14 cellular contexts compared by ENCODE assay signal in genomic region chr3:180930526-180930925, GRCh38. TPM values are rescaled to one million over a fixed set of nuclear protein-coding genes. Genes with fewer than 3 reads are reported as not detected.
DNase-seq lines count a peak whose midpoint lies in the region; ATAC-seq and TF ChIP-seq lines count a peak whose summit lies in the region.
"Had no signal": no experiment of that assay in that cellular context is flagged by ENCODE, and none has a peak within 500 bp of the region (broad histone marks: within the 10 kb centered on the region; RNA-seq: fewer than 3 reads in every experiment).

No MANE protein-coding gene starts in this region.

- WGBS in IMR-90 (ENCODE audit: extremely low coverage in 2 of 2, insufficient read length in 1 of 2), 2 experiments: no CpG with 5 or more reads among the region's 4 CpGs
- 92 to 98% methylated on average over 2 to 4 of the region's 4 CpGs for WGBS in endodermal cell (ENCODE audit: insufficient coverage in 1 of 2, insufficient read length in 1 of 2), 2 experiments

- no peak for TF ChIP-seq POLR2A in IMR-90 (IDR thresholded peaks at IDR 0.05; ENCODE audit: low read depth, low read length)

- no peak overlapping the region for H3K4me2 ChIP-seq in IMR-90 (ENCODE audit: low read depth, low read length)

- intact Hi-C loops in IMR-90 (cut with micrococcal nuclease): loop anchor here (5.0 kb wide), 1 partner anchor 42 kb away; no protein-coding TSS in a partner anchor

- TF ChIP-seq CTCF in IMR-90 (conservative IDR thresholded peaks at IDR 0.05; ENCODE audit: low read depth, low read length): no peak
- TF ChIP-seq CTCF in endodermal cell (conservative IDR thresholded peaks at IDR 0.05): no peak

- H3K79me1 ChIP-seq in IMR-90 (ENCODE audit: low read depth in 1 of 2, low read length in 2 of 2): peaks cover 0 to 7% of the 10 kb centered on the region in 2 experiments; a peak in 2 of 4 replicates

- H3K4me1 ChIP-seq in IMR-90 (ENCODE audit: control insufficient read depth, insufficient read depth, low read length) (peaks cover 3% of the 10 kb centered on the region; the same call in 1 of the 2 replicates), endodermal cell (ENCODE audit: control insufficient read depth, insufficient read depth, low read length) (no peaks in the 10 kb centered on the region)

- peaks cover 35% of the 10 kb centered on the region for H3K36me3 Mint-ChIP-seq in stimulated activated naive CD8-positive, alpha-beta T cell treated with anti-CD3 and anti-CD28 coated beads, Interleukin-15, Interleukin-2, amounts not matched to agents 100 ng/mL and 50 ng/mL, for 24 hours (ENCODE audit: low read depth)
- peaks cover 16% of the 10 kb centered on the region for H3K36me3 Mint-ChIP-seq in effector memory CD8-positive, alpha-beta T cell (ENCODE audit: insufficient read depth)
- H3K36me3 Mint-ChIP-seq in endodermal cell (ENCODE audit: low read depth): peaks cover 31% of the 10 kb centered on the region

- H3K9ac ChIP-seq in IMR-90 (ENCODE audit: low read depth, low read length) (no peak overlapping the region), endodermal cell (ENCODE audit: extremely low read depth, low read length, poor library complexity, severe bottlenecking) (no peak overlapping the region)

- H3K27me3 ChIP-seq in IMR-90 (ENCODE audit: control insufficient read depth, insufficient read depth, low read length) (no peaks in the 10 kb centered on the region), endodermal cell (ENCODE audit: control insufficient read depth, insufficient read depth, low read length, poor library complexity, severe bottlenecking) (no peaks in the 10 kb centered on the region)

- no peak overlapping the region for H3K4ac ChIP-seq in IMR-90 (ENCODE audit: low read depth, low read length)

- no peak overlapping the region for H2BK20ac ChIP-seq in IMR-90 (ENCODE audit: low read depth, low read length)

- no peak overlapping the region for H3K56ac ChIP-seq in IMR-90 (ENCODE audit: extremely low read depth, insufficient read depth, low read length)

- no peak overlapping the region for H4K5ac ChIP-seq in IMR-90 (ENCODE audit: low read depth, low read length)

- H3K27me3 Mint-ChIP-seq in stimulated activated naive CD8-positive, alpha-beta T cell treated with anti-CD3 and anti-CD28 coated beads, Interleukin-15, Interleukin-2, amounts not matched to agents 100 ng/mL and 50 ng/mL, for 24 hours: no peaks in the 10 kb centered on the region
- no peaks in the 10 kb centered on the region for H3K27me3 Mint-ChIP-seq in stimulated activated naive CD8-positive, alpha-beta T cell treated with anti-CD3 and anti-CD28 coated beads, Interleukin-15, amount 100 ng/mL, for 72 hours
- no peaks in the 10 kb centered on the region for H3K27me3 Mint-ChIP-seq in effector memory CD8-positive, alpha-beta T cell
- H3K27me3 Mint-ChIP-seq in endodermal cell (ENCODE audit: insufficient read depth): no peaks in the 10 kb centered on the region
- H3K27me3 Mint-ChIP-seq: B cell had no signal

- H2AK5ac ChIP-seq in IMR-90 (ENCODE audit: low read depth, low read length): no peak overlapping the region

- no peak overlapping the region for H4K91ac ChIP-seq in IMR-90 (ENCODE audit: insufficient read depth, low read depth, low read length)

- H3K4me3 Mint-ChIP-seq in stimulated activated naive CD8-positive, alpha-beta T cell treated with anti-CD3 and anti-CD28 coated beads, Interleukin-15, Interleukin-2, amounts not matched to agents 100 ng/mL and 50 ng/mL, for 24 hours: no peak overlapping the region
- H3K4me3 Mint-ChIP-seq in stimulated activated naive CD8-positive, alpha-beta T cell treated with anti-CD3 and anti-CD28 coated beads, Interleukin-15, amount 100 ng/mL, for 72 hours: no peak overlapping the region
- peak overlapping the region; percentile 24 to 66 for H3K4me3 Mint-ChIP-seq in effector memory CD8-positive, alpha-beta T cell
- no peak overlapping the region for H3K4me3 Mint-ChIP-seq in endodermal cell
- H3K4me3 Mint-ChIP-seq: B cell; CD8-positive, alpha-beta T cell had no signal

- H3K36me3 ChIP-seq in IMR-90 (ENCODE audit: control insufficient read depth, insufficient read depth, low read length) (peaks cover 2% of the 10 kb centered on the region; the same call in 1 of the 2 replicates), endodermal cell (ENCODE audit: control insufficient read depth, insufficient read depth, low read length) (peaks cover 46% of the 10 kb centered on the region)

- H3K4me3 ChIP-seq in IMR-90 (ENCODE audit: insufficient read depth, low read depth, low read length) (no peak overlapping the region), endodermal cell (ENCODE audit: low read length) (no peak overlapping the region)

- no peak for DNase-seq in stimulated activated naive CD8-positive, alpha-beta T cell treated with anti-CD3 and anti-CD28 coated beads, Interleukin-15, amount 100 ng/mL, for 72 hours
- DNase-seq in IMR-90 (no peak), NCI-H146 (lab: John Stamatoyannopoulos, UW) (no peak), kidney tubule cell (ENCODE audit: low spot score) (no peak), endodermal cell (no peak)
- DNase-seq in effector memory CD8-positive, alpha-beta T cell: no peak
- DNase-seq: CD8-positive, alpha-beta T cell; DMS79 treated with DMSO at 0.1 percent for 48 hours; NCI-H187 treated with DMSO at 0.1 percent for 48 hours; NCI-H526 treated with DMSO at 0.1 percent for 48 hours; OCI-M1 had no signal

- peaks cover 64% of the 10 kb centered on the region for H4K20me1 ChIP-seq in IMR-90 (ENCODE audit: insufficient read depth, low read length)

- no peak overlapping the region for H3K23ac ChIP-seq in IMR-90 (ENCODE audit: low read depth, low read length)

- peak overlapping the region; percentile 0 for H3K27ac Mint-ChIP-seq in stimulated activated naive CD8-positive, alpha-beta T cell treated with anti-CD3 and anti-CD28 coated beads, Interleukin-15, Interleukin-2, amounts not matched to agents 100 ng/mL and 50 ng/mL, for 24 hours
- no peak overlapping the region for H3K27ac Mint-ChIP-seq in stimulated activated naive CD8-positive, alpha-beta T cell treated with anti-CD3 and anti-CD28 coated beads, Interleukin-15, amount 100 ng/mL, for 72 hours
- peak overlapping the region; percentile 78 to 83 for H3K27ac Mint-ChIP-seq in effector memory CD8-positive, alpha-beta T cell
- H3K27ac Mint-ChIP-seq in endodermal cell: no peak overlapping the region
- H3K27ac Mint-ChIP-seq: B cell had no signal

- H3K27ac ChIP-seq in IMR-90 (ENCODE audit: insufficient read depth, low read length) (no peak overlapping the region), endodermal cell (ENCODE audit: low read depth, low read length) (no peak overlapping the region)
- H3K27ac ChIP-seq: RWPE1 had no signal

- H3K9me1 ChIP-seq in IMR-90 (ENCODE audit: insufficient read depth, low read length): no peaks in the 10 kb centered on the region

- no peak for ATAC-seq in stimulated activated naive CD8-positive, alpha-beta T cell treated with anti-CD3 and anti-CD28 coated beads, Interleukin-15, amount 100 ng/mL, for 72 hours
- no peak for ATAC-seq in IMR-90 (ENCODE audit: low read depth)
- ATAC-seq in effector memory CD8-positive, alpha-beta T cell (replicated peaks): no peak
- ATAC-seq: CD8-positive, alpha-beta T cell had no signal

- CTCF ChIA-PET in IMR-90 (lab: Yijun Ruan, JAX): no interaction called here

- BruUV-seq in IMR-90 (replicated peaks; lab: Mats Ljungman, UMichigan): no TSS peak

- no peak overlapping the region for H2BK15ac ChIP-seq in IMR-90 (ENCODE audit: low read depth, low read length)

- TF ChIP-seq RAD21 in IMR-90 (IDR thresholded peaks at IDR 0.05; ENCODE audit: low read length): no peak

- H3K4me1 Mint-ChIP-seq in stimulated activated naive CD8-positive, alpha-beta T cell treated with anti-CD3 and anti-CD28 coated beads, Interleukin-15, Interleukin-2, amounts not matched to agents 100 ng/mL and 50 ng/mL, for 24 hours (ENCODE audit: low read depth): peaks cover 64% of the 10 kb centered on the region
- peaks cover 43% of the 10 kb centered on the region for H3K4me1 Mint-ChIP-seq in stimulated activated naive CD8-positive, alpha-beta T cell treated with anti-CD3 and anti-CD28 coated beads, Interleukin-15, amount 100 ng/mL, for 72 hours
- H3K4me1 Mint-ChIP-seq in effector memory CD8-positive, alpha-beta T cell (ENCODE audit: low read depth in 2 of 2): peaks cover 29 to 72% of the 10 kb centered on the region in 2 donors
- H3K4me1 Mint-ChIP-seq in endodermal cell: peaks cover 13% of the 10 kb centered on the region

- H3K9me3 Mint-ChIP-seq in stimulated activated naive CD8-positive, alpha-beta T cell treated with anti-CD3 and anti-CD28 coated beads, Interleukin-15, Interleukin-2, amounts not matched to agents 100 ng/mL and 50 ng/mL, for 24 hours: no peaks in the 10 kb centered on the region
- H3K9me3 Mint-ChIP-seq in stimulated activated naive CD8-positive, alpha-beta T cell treated with anti-CD3 and anti-CD28 coated beads, Interleukin-15, amount 100 ng/mL, for 72 hours: no peaks in the 10 kb centered on the region
- no peaks in the 10 kb centered on the region for H3K9me3 Mint-ChIP-seq in effector memory CD8-positive, alpha-beta T cell
- H3K9me3 Mint-ChIP-seq in endodermal cell: peaks cover 2% of the 10 kb centered on the region
- H3K9me3 Mint-ChIP-seq: CD8-positive, alpha-beta T cell had no signal

- H2AK9ac ChIP-seq in IMR-90 (replicated peaks; ENCODE audit: low read depth, low read length, poor library complexity): no peak overlapping the region

- no peak overlapping the region for H4K8ac ChIP-seq in IMR-90 (ENCODE audit: low read depth in 2 of 2, low read length in 2 of 2)

- H2AFZ ChIP-seq in IMR-90 (replicated peaks; ENCODE audit: low read length, poor library complexity): no peak overlapping the region

- in situ Hi-C loops in IMR-90 (cut with MboI; ENCODE audit: low sequenced_read_pairs): no loop called here

- dilution Hi-C loops in IMR-90 (cut with HindIII; ENCODE audit: low sequenced_read_pairs, unreplicated experiment): no loop called here

- H3K9me3 ChIP-seq in IMR-90 (ENCODE audit: control insufficient read depth, insufficient read depth, low read length) (no peaks in the 10 kb centered on the region), endodermal cell (ENCODE audit: control insufficient read depth, low read length) (no peaks in the 10 kb centered on the region)

- H3K14ac ChIP-seq in IMR-90 (replicated peaks; ENCODE audit: low read depth, low read length): no peak overlapping the region

- POLR2A ChIA-PET in IMR-90 (lab: Charles Lee; ENCODE audit: unreplicated experiment): no interaction called here

- H2BK5ac ChIP-seq in IMR-90 (ENCODE audit: low read depth, low read length, poor library complexity, severe bottlenecking): no peak overlapping the region

- H2BK120ac ChIP-seq in IMR-90 (ENCODE audit: low read depth, low read length): no peak overlapping the region

- H3K18ac ChIP-seq in IMR-90 (ENCODE audit: low read depth, low read length): no peak overlapping the region

RNA-seq across cellular contexts. Expression of gene FXR1, which starts 18.1 kb away (rescaled TPM):
- total RNA-seq in IMR-90 (2012; rRNA removed) (182 and 242 TPM in 2 replicates), endodermal cell (100 to 1,000 TPM; 252 to 298 TPM)
- polyA plus RNA-seq in IMR-90 (2012; rRNA removed): 95.8 and 110 TPM in 2 replicates
- 31.1 and 46.4 TPM in 2 replicates for polyA plus RNA-seq in IMR-90 (2012; cell fraction: cytosol; rRNA removed)
- polyA plus RNA-seq in IMR-90 (2012; cell fraction: nucleus; rRNA removed; ENCODE audit: low replicate concordance): 17.1 and 85.2 TPM in 2 replicates
- polyA plus RNA-seq in endodermal cell (2013, experiment 1 of 2): 248 TPM
- 226 TPM for polyA plus RNA-seq in endodermal cell (2013, experiment 2 of 2)

RNA-seq across cellular contexts. Expression of gene DNAJC19, which starts 59.0 kb away (rescaled TPM):
- total RNA-seq in IMR-90 (2012; rRNA removed): 16.0 and 20.8 TPM in 2 replicates
- 37.5 and 39.4 TPM in 2 replicates for polyA plus RNA-seq in IMR-90 (2012; rRNA removed)
- 23.6 and 26.1 TPM in 2 replicates for polyA plus RNA-seq in IMR-90 (2012; cell fraction: cytosol; rRNA removed)
- polyA plus RNA-seq in IMR-90 (2012; cell fraction: nucleus; rRNA removed; ENCODE audit: low replicate concordance): 8.2 and 16.8 TPM in 2 replicates
- total RNA-seq in endodermal cell: 10 to 100 TPM; 60.1 to 70.2 TPM
- polyA plus RNA-seq in endodermal cell (2013, experiment 1 of 2): 60.8 TPM
- 66.0 TPM for polyA plus RNA-seq in endodermal cell (2013, experiment 2 of 2)

Comparison
In these comparisons a context has a peak if more than half of its experiments do, and no peak if none do; other contexts are left out.
1. H3K27ac Mint-ChIP-seq: peak in stimulated activated naive CD8-positive, alpha-beta T cell treated with anti-CD3 and anti-CD28 coated beads, Interleukin-15, Interleukin-2, amounts not matched to agents 100 ng/mL and 50 ng/mL, for 24 hours (single experiment) and effector memory CD8-positive, alpha-beta T cell (2 of 2); none in stimulated activated naive CD8-positive, alpha-beta T cell treated with anti-CD3 and anti-CD28 coated beads, Interleukin-15, amount 100 ng/mL, for 72 hours (0 of 2) and endodermal cell (single experiment).
2. H3K4me3 Mint-ChIP-seq: peak in effector memory CD8-positive, alpha-beta T cell (2 of 2); none in stimulated activated naive CD8-positive, alpha-beta T cell treated with anti-CD3 and anti-CD28 coated beads, Interleukin-15, Interleukin-2, amounts not matched to agents 100 ng/mL and 50 ng/mL, for 24 hours (single experiment), stimulated activated naive CD8-positive, alpha-beta T cell treated with anti-CD3 and anti-CD28 coated beads, Interleukin-15, amount 100 ng/mL, for 72 hours (0 of 2) and endodermal cell (single experiment).